ENCODE assay signal across 6 cellular contexts in genomic region chr1:62182079-62182620, GRCh38. TPM values are rescaled to one million over a fixed set of nuclear protein-coding genes. Genes with fewer than 3 reads are reported as not detected.
"Had no signal": no experiment of that assay in that cellular context is flagged by ENCODE, and none has a peak within 500 bp of the region (broad histone marks: within the 10 kb centered on the region; RNA-seq: fewer than 3 reads in every experiment).

No MANE protein-coding gene starts in this region.

RNA-seq across cellular contexts. Expression of gene L1TD1, which starts 12.5 kb away (rescaled TPM):
- total RNA-seq: activated CD8-positive, alpha-beta T cell treated with anti-CD3 and anti-CD28 coated beads, Interleukin-2, amount 10 ng/mL, durations not matched to agents 7 days and 5 days; activated T-helper 1 cell treated with anti-CD3 and anti-CD28 coated beads, Interleukin-12 subunit alpha, Interleukin-12 subunit beta, Interleukin-2, Interleukin-4 antibody, amounts not matched to agents 30 ng/mL and 10 ng/mL and 1 ng/mL, durations not matched to agents 14 hours and 24 hours and 36 hours; myocyte; osteoblast; vagina had no signal
- polyA plus RNA-seq: cardiac muscle cell had no signal
